In genomic region chr11:72722050-72722748, GRCh38 we compare ENCODE assay signal across 8 cellular contexts. TPM values are rescaled to one million over a fixed set of nuclear protein-coding genes. Genes with fewer than 3 reads are reported as not detected.
DNase-seq lines count a peak whose midpoint lies in the region; ATAC-seq and TF ChIP-seq lines count a peak whose summit lies in the region.

No MANE protein-coding gene starts in this region.

- ATAC-seq in HG02798 (IDR thresholded peaks at IDR 0.05; ENCODE audit: poor library complexity, unreplicated experiment) (peak; percentile 75), T-helper 17 cell (peak; percentile 88)

- H3K27ac ChIP-seq in angular gyrus (ENCODE audit: low read depth, low read length) (peak overlapping the region; percentile 86), right atrium auricular region (peak overlapping the region; percentile 92 to 94)

- H3K4me3 Mint-ChIP-seq in T-helper 17 cell: peak overlapping the region; percentile 98

- H3K27me3 Mint-ChIP-seq in T-helper 17 cell: no peaks in the 10 kb centered on the region

- peak overlapping the region; percentile 63 to 70 for H3K4me3 ChIP-seq in right atrium auricular region
- H3K4me3 ChIP-seq in retinal pigment epithelial cell (ENCODE audit: low read length): peak overlapping the region; percentile 64

- no peaks in the 10 kb centered on the region for H3K9me3 ChIP-seq in T-helper 17 cell (ENCODE audit: control insufficient read depth, low read length, poor library complexity, severe bottlenecking)
- H3K9me3 ChIP-seq in right atrium auricular region: no peaks in the 10 kb centered on the region

- peak; percentile 66 for TF ChIP-seq POLR2A in GM15510 (IDR thresholded peaks at IDR 0.05; ENCODE audit: borderline replicate concordance, extremely low read depth, insufficient read length)

- H3K4me1 ChIP-seq in right atrium auricular region: peaks cover 3 to 66% of the 10 kb centered on the region in 2 donors

- H3K4me1 Mint-ChIP-seq in T-helper 17 cell: peaks cover 50% of the 10 kb centered on the region

- TF ChIP-seq CTCF in right atrium auricular region (IDR thresholded peaks at IDR 0.05): no peak
- no peak for TF ChIP-seq CTCF in retinal pigment epithelial cell (conservative IDR thresholded peaks at IDR 0.05; ENCODE audit: low read depth, low read length)

- DNase-seq in NCI-H1417 treated with DMSO at 0.1 percent for 48 hours (lab: John Stamatoyannopoulos, UW) (peak; percentile 93), T-helper 17 cell (peak; percentile 63 to 73 (median 72)), right atrium auricular region (ENCODE audit: low spot score) (peak; percentile 93), retinal pigment epithelial cell (ENCODE audit: low read depth) (no peak), cortex of kidney (lab: John Stamatoyannopoulos, UW) (no peak)

- no peaks in the 10 kb centered on the region for H3K27me3 ChIP-seq in right atrium auricular region

- peaks cover 6% of the 10 kb centered on the region for H3K36me3 Mint-ChIP-seq in T-helper 17 cell (ENCODE audit: low read depth)

- peak overlapping the region; percentile 100 for H3K27ac Mint-ChIP-seq in T-helper 17 cell

- no peaks in the 10 kb centered on the region for H3K36me3 ChIP-seq in right atrium auricular region

RNA-seq across cellular contexts. Expression of gene ARAP1, which starts 30.0 kb away (rescaled TPM):
- total RNA-seq in T-helper 17 cell (100 to 1,000 TPM in 1 of 2 donors, 10 to 100 TPM in 1; 93.3 to 108 TPM), right atrium auricular region (10 to 100 TPM; 74.0 to 83.8 TPM)

RNA-seq across cellular contexts. Expression of gene PDE2A, which starts 48.0 kb away (rescaled TPM):
- total RNA-seq in T-helper 17 cell: 1 to 10 TPM; 2.7 to 4.9 TPM
- 10 to 100 TPM; 23.1 to 34.2 TPM for total RNA-seq in right atrium auricular region

Comparison
In these comparisons a context has a peak if more than half of its experiments do, and no peak if none do; other contexts are left out.
1. DNase-seq: peak in NCI-H1417 treated with DMSO at 0.1 percent for 48 hours (single experiment), T-helper 17 cell (3 of 3) and right atrium auricular region (single experiment); none in retinal pigment epithelial cell (single experiment) and cortex of kidney (single experiment).
2. RNA of gene PDE2A, which starts 48.0 kb away (total RNA-seq): 23.1 to 34.2 TPM in right atrium auricular region; 2.7 to 4.9 TPM in T-helper 17 cell; every median in the first group is over 4 times any median in the second.